Comparison of ENCODE assay signal across 1 cellular context in the genomic region with DNA sequence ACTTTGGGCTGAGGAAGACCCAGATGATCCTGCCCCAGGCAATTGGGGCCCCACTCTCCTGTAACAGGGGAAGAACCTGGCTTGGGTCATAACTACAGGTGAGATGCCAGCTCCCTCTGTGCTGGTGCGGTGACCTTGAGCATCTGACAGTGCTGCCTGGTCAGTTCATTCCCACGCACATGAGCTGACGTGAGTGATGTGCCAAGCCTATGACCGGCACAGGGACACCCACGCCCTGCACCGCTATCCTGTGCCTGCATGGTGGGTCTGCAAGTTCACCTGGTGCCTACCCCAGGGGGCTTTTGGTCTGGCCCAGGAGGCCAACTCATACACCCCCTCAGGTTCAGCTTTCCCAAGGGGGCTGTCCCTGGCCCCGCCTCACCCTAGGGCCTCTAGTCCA.
TF ChIP-seq lines count a peak whose summit lies in the region.

No MANE protein-coding gene starts in this region.

TF ChIP-seq in HepG2, 621 proteins besides CTCF, POLR2A, EP300 and RAD21 (continued from another document):
- TF ChIP-seq CSRNP1 (CRISPR knock-in tag; IDR thresholded peaks at IDR 0.05), result no peak
- TF ChIP-seq KLF6 (CRISPR knock-in tag; IDR thresholded peaks at IDR 0.05), result no peak
